In genomic region chr12:98490491-98491453, GRCh38 we compare ENCODE assay signal across 1 cellular context.
TF ChIP-seq lines count a peak whose summit lies in the region.

No MANE protein-coding gene starts in this region.

TF ChIP-seq in HepG2, 621 proteins besides CTCF, POLR2A, EP300 and RAD21 (continued from another document and continues in another):
- TF ChIP-seq THAP8 (CRISPR knock-in tag; IDR thresholded peaks at IDR 0.05; ENCODE audit: borderline replicate concordance) (no peak), HDAC1 (CRISPR knock-in tag; IDR thresholded peaks at IDR 0.05) (no peak; the same call in 1 of the 2 replicates), MNT (IDR thresholded peaks at IDR 0.05) (no peak), TFDP2 (CRISPR knock-in tag; IDR thresholded peaks at IDR 0.05) (no peak), ZNF879 (CRISPR knock-in tag; IDR thresholded peaks at IDR 0.05) (no peak), KAT2B (IDR thresholded peaks at IDR 0.05; ENCODE audit: borderline replicate concordance, low read depth, low read length) (no peak), ZSCAN31 (CRISPR knock-in tag; IDR thresholded peaks at IDR 0.05; ENCODE audit: low read depth) (peak; percentile 33; the same call in 1 of the 2 replicates), GLMP (CRISPR knock-in tag; IDR thresholded peaks at IDR 0.05; ENCODE audit: borderline replicate concordance) (no peak), RXRA (CRISPR knock-in tag; IDR thresholded peaks at IDR 0.05) (peak; percentile 19; the same call in 1 of the 2 replicates), NR2F6 (IDR thresholded peaks at IDR 0.05) (no peak), NR2F6 (CRISPR knock-in tag; IDR thresholded peaks at IDR 0.05) (peak; percentile 15; the same call in 1 of the 2 replicates), ETV6 (CRISPR knock-in tag; conservative IDR thresholded peaks at IDR 0.05) (no peak), ZNF260 (CRISPR knock-in tag; IDR thresholded peaks at IDR 0.05; ENCODE audit: borderline replicate concordance, low read depth) (no peak), DRAP1 (CRISPR knock-in tag; IDR thresholded peaks at IDR 0.05) (peak; percentile 70), KLF16 (CRISPR knock-in tag; IDR thresholded peaks at IDR 0.05) (peak in 1 of 2 experiments; percentile 69; a peak in 2 of 4 replicates), MTF2 (CRISPR knock-in tag; IDR thresholded peaks at IDR 0.05; ENCODE audit: borderline replicate concordance) (no peak), ZNF17 (CRISPR knock-in tag; IDR thresholded peaks at IDR 0.05) (no peak), ZNF142 (CRISPR knock-in tag; IDR thresholded peaks at IDR 0.05) (no peak), SOX5 (CRISPR knock-in tag; IDR thresholded peaks at IDR 0.05; ENCODE audit: borderline replicate concordance) (peak; percentile 94), CEBPB (IDR thresholded peaks at IDR 0.05; ENCODE audit: borderline replicate concordance, low read depth, low read length) (peak; percentile 33; the same call in 1 of the 2 replicates), MEF2D (CRISPR knock-in tag; IDR thresholded peaks at IDR 0.05) (peak; percentile 59; the same call in 1 of the 2 replicates), ZNF639 (CRISPR knock-in tag; conservative IDR thresholded peaks at IDR 0.05) (no peak), PRPF4 (IDR thresholded peaks at IDR 0.05; ENCODE audit: low read depth, low read length, poor library complexity, severe bottlenecking) (no peak), SMARCE1 (IDR thresholded peaks at IDR 0.05; ENCODE audit: borderline replicate concordance) (no peak), PPARG (CRISPR knock-in tag; conservative IDR thresholded peaks at IDR 0.05) (no peak; the same call in 1 of the 2 replicates), RFX3 (CRISPR knock-in tag; IDR thresholded peaks at IDR 0.05) (no peak), ZFP36 (IDR thresholded peaks at IDR 0.05; ENCODE audit: borderline replicate concordance, low read depth, low read length, partially characterized antibody) (no peak), SMC3 (IDR thresholded peaks at IDR 0.05; ENCODE audit: low read length) (peak; percentile 96), TOPORS (CRISPR knock-in tag; IDR thresholded peaks at IDR 0.05) (no peak), ZNF367 (CRISPR knock-in tag; IDR thresholded peaks at IDR 0.05; ENCODE audit: borderline replicate concordance) (no peak), ZNF704 (CRISPR knock-in tag; IDR thresholded peaks at IDR 0.05; ENCODE audit: borderline replicate concordance) (peak; percentile 6; the same call in 1 of the 2 replicates), RFX5 (IDR thresholded peaks at IDR 0.05; ENCODE audit: low read depth, low read length) (no peak), ZNF674 (CRISPR knock-in tag; IDR thresholded peaks at IDR 0.05; ENCODE audit: low read depth) (no peak), RFX1 (IDR thresholded peaks at IDR 0.05) (no peak), MYC (CRISPR knock-in tag; IDR thresholded peaks at IDR 0.05; ENCODE audit: borderline replicate concordance) (peak; percentile 63; the same call in 1 of the 2 replicates), JUNB (CRISPR knock-in tag; IDR thresholded peaks at IDR 0.05; ENCODE audit: borderline replicate concordance) (no peak), ZNF616 (CRISPR knock-in tag; IDR thresholded peaks at IDR 0.05; ENCODE audit: low read depth) (no peak), ZBTB26 (CRISPR knock-in tag; IDR thresholded peaks at IDR 0.05; ENCODE audit: borderline replicate concordance) (no peak), BCL3 (CRISPR knock-in tag; IDR thresholded peaks at IDR 0.05) (no peak), ISL2 (CRISPR knock-in tag; IDR thresholded peaks at IDR 0.05) (no peak), SPEN (CRISPR knock-in tag; IDR thresholded peaks at IDR 0.05; ENCODE audit: low read depth) (no peak), ZNF18 (CRISPR knock-in tag; IDR thresholded peaks at IDR 0.05; ENCODE audit: insufficient replicate concordance) (peak; percentile 13), ETV5 (CRISPR knock-in tag; IDR thresholded peaks at IDR 0.05; ENCODE audit: borderline replicate concordance) (peak; percentile 46; the same call in 1 of the 2 replicates), ZNF549 (CRISPR knock-in tag; IDR thresholded peaks at IDR 0.05) (no peak), ZNF691 (CRISPR knock-in tag; IDR thresholded peaks at IDR 0.05; ENCODE audit: borderline replicate concordance, low read depth) (no peak; the same call in 1 of the 2 replicates), RFXAP (CRISPR knock-in tag; IDR thresholded peaks at IDR 0.05; ENCODE audit: borderline replicate concordance) (no peak)
